1 cellular context compared by ENCODE assay signal in the genomic region with DNA sequence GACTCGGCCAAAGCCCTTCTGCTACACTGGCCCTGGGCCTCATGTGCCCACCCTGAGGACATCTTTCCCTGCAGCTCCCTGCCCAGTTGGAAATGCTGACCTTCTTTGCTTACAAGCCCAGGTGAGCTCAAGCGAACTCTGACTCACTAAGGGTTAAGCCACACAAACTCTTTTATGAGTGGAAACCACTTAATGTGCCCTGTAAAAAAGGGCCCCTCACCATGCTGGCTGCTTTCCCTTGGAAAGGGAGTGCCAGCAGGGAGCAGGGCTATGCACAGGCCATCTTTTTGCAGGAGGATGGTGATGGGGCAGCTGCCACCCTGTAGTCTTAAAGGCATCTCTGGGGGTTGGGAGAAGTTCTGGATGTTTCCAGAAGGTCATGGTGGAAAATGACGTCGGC.
TF ChIP-seq lines count a peak whose summit lies in the region.

No MANE protein-coding gene starts in this region.

TF ChIP-seq in IMR-90, 13 proteins besides CTCF, POLR2A, EP300 and RAD21:
- TF ChIP-seq, protein P1, sequence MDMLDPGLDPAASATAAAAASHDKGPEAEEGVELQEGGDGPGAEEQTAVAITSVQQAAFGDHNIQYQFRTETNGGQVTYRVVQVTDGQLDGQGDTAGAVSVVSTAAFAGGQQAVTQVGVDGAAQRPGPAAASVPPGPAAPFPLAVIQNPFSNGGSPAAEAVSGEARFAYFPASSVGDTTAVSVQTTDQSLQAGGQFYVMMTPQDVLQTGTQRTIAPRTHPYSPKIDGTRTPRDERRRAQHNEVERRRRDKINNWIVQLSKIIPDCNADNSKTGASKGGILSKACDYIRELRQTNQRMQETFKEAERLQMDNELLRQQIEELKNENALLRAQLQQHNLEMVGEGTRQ (IDR thresholded peaks at IDR 0.05; ENCODE audit: low read depth, low read length): no peak
- TF ChIP-seq MXI1 (IDR thresholded peaks at IDR 0.05; ENCODE audit: borderline replicate concordance, low read depth, low read length): no peak
- TF ChIP-seq MAZ (IDR thresholded peaks at IDR 0.05; ENCODE audit: borderline replicate concordance, low read depth, low read length): no peak
- no peak for TF ChIP-seq RCOR1 (IDR thresholded peaks at IDR 0.05; ENCODE audit: insufficient replicate concordance, low read length)
- TF ChIP-seq NFE2L2 (IDR thresholded peaks at IDR 0.05; ENCODE audit: low read depth, low read length): no peak
- TF ChIP-seq FOS (IDR thresholded peaks at IDR 0.05; ENCODE audit: low read depth, low read length): no peak
- TF ChIP-seq CEBPB (IDR thresholded peaks at IDR 0.05; ENCODE audit: low read depth, low read length): no peak
- no peak for TF ChIP-seq CHD1 (IDR thresholded peaks at IDR 0.05; ENCODE audit: low read depth, low read length)
- no peak for TF ChIP-seq SMC3 (IDR thresholded peaks at IDR 0.05; ENCODE audit: low read depth, low read length)
- no peak for TF ChIP-seq MAFK (IDR thresholded peaks at IDR 0.05; ENCODE audit: low read depth, low read length)
- TF ChIP-seq RFX5 (IDR thresholded peaks at IDR 0.05; ENCODE audit: low read depth, low read length): no peak
- TF ChIP-seq BHLHE40 (IDR thresholded peaks at IDR 0.05; ENCODE audit: low read depth, low read length): no peak
- TF ChIP-seq, protein P2, sequence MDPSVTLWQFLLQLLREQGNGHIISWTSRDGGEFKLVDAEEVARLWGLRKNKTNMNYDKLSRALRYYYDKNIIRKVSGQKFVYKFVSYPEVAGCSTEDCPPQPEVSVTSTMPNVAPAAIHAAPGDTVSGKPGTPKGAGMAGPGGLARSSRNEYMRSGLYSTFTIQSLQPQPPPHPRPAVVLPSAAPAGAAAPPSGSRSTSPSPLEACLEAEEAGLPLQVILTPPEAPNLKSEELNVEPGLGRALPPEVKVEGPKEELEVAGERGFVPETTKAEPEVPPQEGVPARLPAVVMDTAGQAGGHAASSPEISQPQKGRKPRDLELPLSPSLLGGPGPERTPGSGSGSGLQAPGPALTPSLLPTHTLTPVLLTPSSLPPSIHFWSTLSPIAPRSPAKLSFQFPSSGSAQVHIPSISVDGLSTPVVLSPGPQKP (IDR thresholded peaks at IDR 0.05; ENCODE audit: borderline replicate concordance, low read depth, low read length): no peak
